8 cellular contexts compared by ENCODE assay signal in the genomic region with DNA sequence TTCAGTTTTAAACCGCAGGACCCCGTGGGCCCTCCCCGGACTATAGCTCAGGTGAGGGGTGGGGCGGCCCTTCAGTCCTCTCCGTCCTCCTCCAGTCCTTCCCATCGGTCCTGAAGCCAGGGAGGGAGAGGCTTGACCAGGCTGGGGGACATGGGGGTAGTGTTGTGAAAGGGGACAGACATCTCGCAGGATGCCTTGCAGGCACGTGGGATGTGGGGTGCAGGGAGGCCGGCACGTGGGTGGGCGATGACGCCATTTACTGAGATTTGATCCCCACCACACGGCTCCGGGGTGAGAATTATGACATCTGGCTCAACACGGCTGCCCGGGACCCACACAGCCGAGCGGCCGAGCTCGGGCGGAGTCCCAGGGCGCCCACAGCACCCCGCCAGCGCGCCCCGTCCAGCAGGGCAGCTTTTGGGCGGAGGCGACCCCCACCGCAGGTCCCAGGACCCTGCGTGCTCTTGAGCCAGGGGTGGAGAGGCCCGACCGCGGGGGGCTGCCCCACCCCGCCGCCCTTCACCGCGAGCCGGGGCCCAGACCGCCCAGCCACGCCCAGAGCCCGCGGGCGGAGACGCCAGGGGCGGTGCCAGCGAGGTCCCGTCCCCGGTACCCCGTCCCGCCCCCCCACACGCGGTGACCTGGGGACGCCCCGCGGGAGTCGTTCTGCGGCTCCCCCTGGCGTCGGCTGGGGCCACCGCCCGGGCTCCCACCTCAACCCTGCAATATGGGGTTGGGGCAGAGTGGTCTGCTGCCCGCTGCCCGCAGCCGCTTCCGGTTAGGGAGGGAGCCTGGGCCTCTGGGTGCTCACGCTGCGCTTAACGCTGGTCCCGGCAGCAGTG. TPM values are rescaled to one million over a fixed set of nuclear protein-coding genes. Genes with fewer than 3 reads are reported as not detected.
DNase-seq lines count a peak whose midpoint lies in the region; ATAC-seq and TF ChIP-seq lines count a peak whose summit lies in the region.

No MANE protein-coding gene starts in this region.

- H3K4me3 ChIP-seq in neural progenitor cell = peak overlapping the region; percentile 49
- peak overlapping the region; percentile 77 for H3K4me3 ChIP-seq in thoracic aorta

- H3K36me3 ChIP-seq in neural progenitor cell (no peaks in the 10 kb centered on the region), thoracic aorta (no peaks in the 10 kb centered on the region)

- peak overlapping the region; percentile 38 for H3K4me3 Mint-ChIP-seq in neural progenitor cell

- H3K27me3 ChIP-seq in neural progenitor cell (peaks cover 25% of the 10 kb centered on the region), thoracic aorta (replicated peaks; ENCODE audit: insufficient read depth) (no peaks in the 10 kb centered on the region)

- H3K4me2 ChIP-seq in neural progenitor cell = peak overlapping the region; percentile 77

- H3K27ac ChIP-seq in neural progenitor cell (no peak overlapping the region), thoracic aorta (no peak overlapping the region)

- peak overlapping the region; percentile 81 for H2AFZ ChIP-seq in neural progenitor cell (replicated peaks)

- no peaks in the 10 kb centered on the region for H3K79me2 ChIP-seq in neural progenitor cell (ENCODE audit: low read depth)

- peaks cover 13% of the 10 kb centered on the region for H3K27me3 Mint-ChIP-seq in neural progenitor cell (ENCODE audit: insufficient read depth, low read depth)

- TF ChIP-seq POLR2A in erythroblast (IDR thresholded peaks at IDR 0.05; ENCODE audit: low read length) = no peak

- peak; percentile 40 for TF ChIP-seq CTCF in AG09319 (IDR thresholded peaks at IDR 0.05; ENCODE audit: low read depth, low read length)
- TF ChIP-seq CTCF in neural progenitor cell (IDR thresholded peaks at IDR 0.05) = peak; percentile 63
- no peak for TF ChIP-seq CTCF in thoracic aorta (IDR thresholded peaks at IDR 0.05)

- no peaks in the 10 kb centered on the region for H3K36me3 Mint-ChIP-seq in neural progenitor cell

- DNase-seq in AG09319 (ENCODE audit: extremely low read depth, low read depth) (no peak), NCI-H146 treated with DMSO at 0.1 percent for 48 hours (lab: John Stamatoyannopoulos, UW; ENCODE audit: unreplicated experiment) (peak; percentile 16), erythroblast (lab: John Stamatoyannopoulos, UW) (peak; percentile 71 to 80), neural progenitor cell (ENCODE audit: low spot score) (peak; percentile 84), thoracic aorta (ENCODE audit: low spot score) (no peak), NCI-H1092 (lab: John Stamatoyannopoulos, UW) (no peak)
- peak; percentile 58 to 62 for DNase-seq in activated CD8-positive, alpha-beta memory T cell treated with anti-CD3 and anti-CD28 coated beads for 4 hours (ENCODE audit: low read depth in 2 of 2)

- no peaks in the 10 kb centered on the region for H4K20me1 ChIP-seq in neural progenitor cell (ENCODE audit: low read depth)

- no peaks in the 10 kb centered on the region for H3K4me1 ChIP-seq in neural progenitor cell
- H3K4me1 ChIP-seq in thoracic aorta (ENCODE audit: control insufficient read depth in 1 of 2, low read depth in 2 of 2) = peaks cover 5 to 6% of the 10 kb centered on the region in 2 donors

- peaks cover 4% of the 10 kb centered on the region for H3F3A ChIP-seq in neural progenitor cell (ENCODE audit: low read depth)

- ATAC-seq in GM19468 (IDR thresholded peaks at IDR 0.05; ENCODE audit: extremely low read depth, unreplicated experiment) (peak; percentile 24), thoracic aorta (ENCODE audit: insufficient number of reproducible peaks, low FRiP score, low read depth) (no peak)

- H3K9ac ChIP-seq in neural progenitor cell = no peak overlapping the region

- H3K27ac Mint-ChIP-seq in neural progenitor cell = no peak overlapping the region

- no peaks in the 10 kb centered on the region for H3K9me3 ChIP-seq in neural progenitor cell (ENCODE audit: low read depth)
- H3K9me3 ChIP-seq in thoracic aorta = no peaks in the 10 kb centered on the region

- H3K4me1 Mint-ChIP-seq in neural progenitor cell = peaks cover 12% of the 10 kb centered on the region

- no peaks in the 10 kb centered on the region for H3K9me3 Mint-ChIP-seq in neural progenitor cell

RNA-seq across cellular contexts. Expression of gene EXOC3L4, which starts 3.3 kb away (rescaled TPM):
- not detected in 2 replicates for total RNA-seq in neural progenitor cell (ENCODE audit: low replicate concordance)
- not detected for total RNA-seq in thoracic aorta

RNA-seq across cellular contexts. Expression of gene LBHD2, which starts 7.3 kb away (rescaled TPM):
- total RNA-seq in neural progenitor cell (ENCODE audit: low replicate concordance) (not detected in 2 replicates), thoracic aorta (not detected)

RNA-seq across cellular contexts. Expression of gene TNFAIP2, which starts 32.0 kb away (rescaled TPM):
- total RNA-seq in neural progenitor cell (ENCODE audit: low replicate concordance) (5.3 and 14.0 TPM in 2 replicates), thoracic aorta (100 to 1,000 TPM; 135 to 228 TPM)

RNA-seq across cellular contexts. Expression of gene CDC42BPB, which starts 33.9 kb away (rescaled TPM):
- total RNA-seq in neural progenitor cell (ENCODE audit: low replicate concordance) (48.2 and 78.7 TPM in 2 replicates), thoracic aorta (100 to 1,000 TPM; 121 to 133 TPM)

Comparison
In these comparisons a context has a peak if more than half of its experiments do, and no peak if none do; other contexts are left out.
1. DNase-seq: peak in NCI-H146 treated with DMSO at 0.1 percent for 48 hours (single experiment), activated CD8-positive, alpha-beta memory T cell treated with anti-CD3 and anti-CD28 coated beads for 4 hours (2 of 2), erythroblast (2 of 2) and neural progenitor cell (single experiment); none in AG09319 (single experiment), thoracic aorta (single experiment) and NCI-H1092 (single experiment).